In genomic region chr22:26502688-26503561, GRCh38 we compare ENCODE assay signal across 8 cellular contexts. TPM values are rescaled to one million over a fixed set of nuclear protein-coding genes. Genes with fewer than 3 reads are reported as not detected.
DNase-seq lines count a peak whose midpoint lies in the region; ATAC-seq and TF ChIP-seq lines count a peak whose summit lies in the region.

No MANE protein-coding gene starts in this region.

- H3K9me3 ChIP-seq in tibial artery: no peaks in the 10 kb centered on the region

- DNase-seq in NCI-H1092 treated with DMSO at 0.1 percent for 48 hours (lab: John Stamatoyannopoulos, UW): peak; percentile 12
- DNase-seq in NCI-H1092 (lab: John Stamatoyannopoulos, UW): no peak
- DNase-seq in NCI-H2196 (lab: John Stamatoyannopoulos, UW; ENCODE audit: unreplicated experiment): peak; percentile 56
- DNase-seq in activated CD8-positive, alpha-beta memory T cell treated with anti-CD3 and anti-CD28 coated beads for 4 hours (ENCODE audit: low read depth in 2 of 2): peak; percentile 27 to 36
- DNase-seq in epithelial cell of proximal tubule (ENCODE audit: low read depth): no peak
- DNase-seq in natural killer cell treated with Interleukin-12 subunit alpha and Interleukin-12 subunit beta and Interleukin-15 and Interleukin-18, amount 100 ng/mL, for 72 hours (ENCODE audit: low spot score): peak; percentile 73
- no peak for DNase-seq in tibial artery

- H3K36me3 Mint-ChIP-seq in natural killer cell treated with Interleukin-12 subunit alpha and Interleukin-12 subunit beta and Interleukin-15 and Interleukin-18, amount 100 ng/mL, for 72 hours: peaks cover 50% of the 10 kb centered on the region

- no peaks in the 10 kb centered on the region for H3K27me3 Mint-ChIP-seq in natural killer cell treated with Interleukin-12 subunit alpha and Interleukin-12 subunit beta and Interleukin-15 and Interleukin-18, amount 100 ng/mL, for 72 hours

- peak overlapping the region; percentile 81 to 96 for H3K27ac Mint-ChIP-seq in natural killer cell treated with Interleukin-12 subunit alpha and Interleukin-12 subunit beta and Interleukin-15 and Interleukin-18, amount 100 ng/mL, for 72 hours

- H3K4me3 Mint-ChIP-seq in natural killer cell treated with Interleukin-12 subunit alpha and Interleukin-12 subunit beta and Interleukin-15 and Interleukin-18, amount 100 ng/mL, for 72 hours: peak overlapping the region; percentile 59

- H3K4me1 ChIP-seq in tibial artery: no peaks in the 10 kb centered on the region

- H3K4me3 ChIP-seq in epithelial cell of proximal tubule (ENCODE audit: low read depth, low read length) (no peak overlapping the region), tibial artery (no peak overlapping the region)

- peaks cover 91 to 98% (median 93%) of the 10 kb centered on the region in 3 donors for H3K36me3 ChIP-seq in tibial artery

- intact Hi-C loops in tibial artery (cut with DNase I; ENCODE audit: low total_unique reads): no loop called here

- peak; percentile 87 to 95 for ATAC-seq in natural killer cell treated with Interleukin-12 subunit alpha and Interleukin-12 subunit beta and Interleukin-15 and Interleukin-18, amount 100 ng/mL, for 72 hours
- no peak for ATAC-seq in GM18511 (IDR thresholded peaks at IDR 0.05; ENCODE audit: unreplicated experiment)

- peaks cover 25% of the 10 kb centered on the region in 2 donors for H3K4me1 Mint-ChIP-seq in natural killer cell treated with Interleukin-12 subunit alpha and Interleukin-12 subunit beta and Interleukin-15 and Interleukin-18, amount 100 ng/mL, for 72 hours (ENCODE audit: low read depth in 2 of 2)

- no peaks in the 10 kb centered on the region for H3K9me3 Mint-ChIP-seq in natural killer cell treated with Interleukin-12 subunit alpha and Interleukin-12 subunit beta and Interleukin-15 and Interleukin-18, amount 100 ng/mL, for 72 hours

- H3K27me3 ChIP-seq in tibial artery: no peaks in the 10 kb centered on the region

- TF ChIP-seq CTCF in epithelial cell of proximal tubule (conservative IDR thresholded peaks at IDR 0.05; ENCODE audit: low read depth, low read length): peak; percentile 76
- TF ChIP-seq CTCF in tibial artery (IDR thresholded peaks at IDR 0.05): peak in 1 of 2 experiments; percentile 27

- no peak overlapping the region for H3K27ac ChIP-seq in tibial artery

RNA-seq across cellular contexts. Expression of gene TFIP11, which starts 9.3 kb away (rescaled TPM):
- total RNA-seq in epithelial cell of proximal tubule: 17.8 and 26.3 TPM in 2 replicates
- total RNA-seq in natural killer cell treated with Interleukin-12 subunit alpha and Interleukin-12 subunit beta and Interleukin-15 and Interleukin-18, amount 100 ng/mL, for 72 hours: 10 to 100 TPM; 56.5 to 57.7 TPM

RNA-seq across cellular contexts. Expression of gene SRRD, which starts 19.2 kb away (rescaled TPM):
- 17.1 and 34.1 TPM in 2 replicates for total RNA-seq in epithelial cell of proximal tubule
- total RNA-seq in natural killer cell treated with Interleukin-12 subunit alpha and Interleukin-12 subunit beta and Interleukin-15 and Interleukin-18, amount 100 ng/mL, for 72 hours: 10 to 100 TPM; 28.6 to 31.8 TPM

RNA-seq across cellular contexts. Expression of gene HPS4, which starts 19.3 kb away (rescaled TPM):
- total RNA-seq in epithelial cell of proximal tubule: 26.0 and 35.3 TPM in 2 replicates
- total RNA-seq in natural killer cell treated with Interleukin-12 subunit alpha and Interleukin-12 subunit beta and Interleukin-15 and Interleukin-18, amount 100 ng/mL, for 72 hours: 10 to 100 TPM; 31.0 to 40.1 TPM

Comparison
In these comparisons a context has a peak if more than half of its experiments do, and no peak if none do; other contexts are left out.
1. DNase-seq: peak in NCI-H1092 treated with DMSO at 0.1 percent for 48 hours (single experiment), NCI-H2196 (single experiment), activated CD8-positive, alpha-beta memory T cell treated with anti-CD3 and anti-CD28 coated beads for 4 hours (2 of 2) and natural killer cell treated with Interleukin-12 subunit alpha and Interleukin-12 subunit beta and Interleukin-15 and Interleukin-18, amount 100 ng/mL, for 72 hours (single experiment); none in NCI-H1092 (single experiment), epithelial cell of proximal tubule (single experiment) and tibial artery (0 of 2).